In genomic region chr16:30756781-30757100, GRCh38 we compare ENCODE assay signal across 13 cellular contexts.
"Had no signal": no experiment of that assay in that cellular context is flagged by ENCODE, and none has a peak within 500 bp of the region (broad histone marks: within the 10 kb centered on the region; RNA-seq: fewer than 3 reads in every experiment).

No MANE protein-coding gene starts in this region.

- H3K4me2 ChIP-seq: smooth muscle cell had no signal

- DNase-seq: effector memory CD8-positive, alpha-beta T cell; foreskin keratinocyte; immature natural killer cell; left ventricle myocardium inferior; lower lobe of right lung; mesenchymal stem cell; midbrain; stimulated activated CD4-positive, alpha-beta T cell treated with anti-CD3 and anti-CD28 coated beads, Interleukin-2, amount 100 ng/mL, for 48 hours; stimulated activated naive CD4-positive, alpha-beta T cell treated with Interleukin-2 at 50 U/mL for 16 hours; trophoblast cell had no signal

- H3K27ac ChIP-seq: epithelial cell of prostate, foreskin keratinocyte, left ventricle myocardium inferior, lower lobe of right lung, right atrium auricular region had no signal

- H3K27me3 ChIP-seq: foreskin keratinocyte, right atrium auricular region had no signal

- H3K9me3 ChIP-seq: left ventricle myocardium inferior, lower lobe of right lung, right atrium auricular region had no signal

- ATAC-seq: effector memory CD8-positive, alpha-beta T cell; foreskin keratinocyte; lower lobe of right lung had no signal

- H3K4me3 ChIP-seq: left ventricle myocardium inferior, lower lobe of right lung, right atrium auricular region, smooth muscle cell had no signal
